12 cellular contexts compared by ENCODE assay signal in genomic region chr2:74908763-74909444, GRCh38. TPM values are rescaled to one million over a fixed set of nuclear protein-coding genes. Genes with fewer than 3 reads are reported as not detected.
DNase-seq lines count a peak whose midpoint lies in the region; FAIRE-seq and TF ChIP-seq lines count a peak whose summit lies in the region.
"Had no signal": no experiment of that assay in that cellular context is flagged by ENCODE, and none has a peak within 500 bp of the region (broad histone marks: within the 10 kb centered on the region; RNA-seq: fewer than 3 reads in every experiment).

No MANE protein-coding gene starts in this region.

- POLR2A ChIA-PET in H1 (lab: Charles Lee; ENCODE audit: partially characterized antibody) = no interaction called here

- CTCF ChIA-PET in H1 (lab: Charles Lee; ENCODE audit: partially characterized antibody) = interaction anchor here (0.7 to 1.4 kb wide), 5 partner anchors 10 to 218 kb away, joined by 3 to 5 read pairs (median 3); no protein-coding TSS in a partner anchor

- 0 out of 4 replicates have a peak, but pooled peaks cover 0 to 2% of the 10 kb centered on the region in 2 experiments for H3K9me3 ChIP-seq in H1 (ENCODE audit: insufficient read depth in 2 of 2, low read depth in 1 of 2, low read length in 1 of 2)
- H3K9me3 ChIP-seq: esophagus muscularis mucosa had no signal

- no peak for TF ChIP-seq EP300 in H1 (IDR thresholded peaks at IDR 0.05; ENCODE audit: borderline replicate concordance in 1 of 2, low read depth in 2 of 2, low read length in 2 of 2)

- no peak for TF ChIP-seq POLR2A in H1 (IDR thresholded peaks at IDR 0.05; ENCODE audit: control extremely low read depth in 1 of 2, low read depth in 2 of 2, low read length in 2 of 2)

- TF ChIP-seq RAD21 in H1 (IDR thresholded peaks at IDR 0.05 in 1 of 2, conservative IDR thresholded peaks at IDR 0.05 in 1 of 2; ENCODE audit: low read depth in 2 of 2, low read length in 2 of 2) = no peak

- H2BK15ac ChIP-seq in H1 (ENCODE audit: low read length) (no peak overlapping the region), mesendoderm (replicated peaks; ENCODE audit: low read depth) (no peak overlapping the region)

- no peak overlapping the region for H2BK20ac ChIP-seq in H1 (ENCODE audit: low read length)

- H3K4me3 ChIP-seq in H1 (ENCODE audit: extremely low read depth in 1 of 4, insufficient read depth in 2 of 4, low read depth in 3 of 4, low read length in 4 of 4) (peak overlapping the region; percentile 15 to 52 (median 33); a peak in 7 of 8 replicates), mesendoderm (ENCODE audit: low read length) (no peak overlapping the region)
- H3K4me3 ChIP-seq: esophagus muscularis mucosa had no signal

- H3K18ac ChIP-seq in H1 (ENCODE audit: extremely low read depth, low read length) = no peak overlapping the region
- H3K18ac ChIP-seq in mesendoderm (ENCODE audit: low read length) = no peak overlapping the region

- no peak for TF ChIP-seq CTCF in 22Rv1 (IDR thresholded peaks at IDR 0.05)
- no peak for TF ChIP-seq CTCF in HFFc6 (IDR thresholded peaks at IDR 0.05)
- no peak for TF ChIP-seq CTCF in H1 (IDR thresholded peaks at IDR 0.05; ENCODE audit: control extremely low read depth in 1 of 3, insufficient read depth in 1 of 3, low read depth in 1 of 3, low read length in 3 of 3)

- H2BK120ac ChIP-seq in H1 (replicated peaks; ENCODE audit: low read depth, low read length) (no peak overlapping the region), mesendoderm (ENCODE audit: low read depth, low read length) (no peak overlapping the region)

- H4K8ac ChIP-seq in H1 (ENCODE audit: extremely low read depth, insufficient read depth, low read length) = no peak overlapping the region
- no peak overlapping the region for H4K8ac ChIP-seq in mesendoderm (ENCODE audit: low read depth, low read length)

- H3K56ac ChIP-seq in H1 (replicated peaks; ENCODE audit: insufficient read length, low read depth, low read length) (no peak overlapping the region), mesendoderm (ENCODE audit: low read length) (peak overlapping the region; percentile 62)

- H3K9me3 Mint-ChIP-seq in HFFc6 = no peaks in the 10 kb centered on the region
- H3K9me3 Mint-ChIP-seq: memory B cell had no signal

- 0 out of 2 replicates have a peak overlapping the region, but pooled peaks have one; percentile 12 for H2BK12ac ChIP-seq in H1 (ENCODE audit: low read depth, low read length)

- H3K36me3 Mint-ChIP-seq in HFFc6 (ENCODE audit: low read depth) = peaks cover 26% of the 10 kb centered on the region

- peak overlapping the region; percentile 17; the same call in 1 of the 2 replicates for H3K4me3 Mint-ChIP-seq in HFFc6
- H3K4me3 Mint-ChIP-seq: memory B cell had no signal

- peak overlapping the region; percentile 65 to 81 for H3K4me2 ChIP-seq in H1 (ENCODE audit: insufficient read depth in 1 of 2, low read depth in 2 of 2, low read length in 2 of 2)
- H3K4me2 ChIP-seq in mesendoderm (ENCODE audit: low read length) = peak overlapping the region; percentile 40

- no peak for DNase-seq in HFFc6
- peak in 1 of 2 experiments; percentile 53 for DNase-seq in H1 (ENCODE audit: low read depth in 1 of 2, low spot score in 2 of 2)
- peak; percentile 28 for DNase-seq in mesendoderm
- DNase-seq in HUDEP-2 (lab: John Stamatoyannopoulos, UW; ENCODE audit: unreplicated experiment in 76 of 76) = no peak
- no peak for DNase-seq in COR-L47 (lab: John Stamatoyannopoulos, UW)
- DNase-seq in GDM1 (lab: John Stamatoyannopoulos, UW) = no peak
- DNase-seq in activated T-cell treated with anti-CD3 and anti-CD28 coated beads, Interleukin-2, amount 50 U/mL, for 48 hours = no peak

- peaks cover 5% of the 10 kb centered on the region; the same call in 1 of the 2 replicates for H3K27me3 Mint-ChIP-seq in HFFc6 (ENCODE audit: insufficient read depth)

- H3K27ac ChIP-seq in 22Rv1 = peak overlapping the region; percentile 12; the same call in 1 of the 2 replicates
- no peak overlapping the region for H3K27ac ChIP-seq in H1 (ENCODE audit: low read depth, low read length)
- no peak overlapping the region for H3K27ac ChIP-seq in mesendoderm (ENCODE audit: low read depth, low read length)
- H3K27ac ChIP-seq: esophagus muscularis mucosa had no signal

- H2BK5ac ChIP-seq in H1 (ENCODE audit: low read depth, low read length) = no peak overlapping the region
- no peak overlapping the region for H2BK5ac ChIP-seq in mesendoderm (ENCODE audit: low read length)

- no peaks in the 10 kb centered on the region for H4K20me1 ChIP-seq in H1 (replicated peaks in 1 of 2; ENCODE audit: control insufficient read depth in 1 of 2, insufficient read depth in 2 of 2, low read length in 2 of 2)

- peak overlapping the region; percentile 95 for H2AFZ ChIP-seq in H1 (ENCODE audit: low read length)

- H3K4me1 Mint-ChIP-seq in HFFc6 (ENCODE audit: low read depth) = peaks cover 18% of the 10 kb centered on the region; the same call in 1 of the 2 replicates
- H3K4me1 Mint-ChIP-seq: memory B cell had no signal

- H4K5ac ChIP-seq in H1 (ENCODE audit: insufficient read length, low read depth, low read length) (no peak overlapping the region), mesendoderm (ENCODE audit: low read length) (no peak overlapping the region)

- FAIRE-seq in H1 (lab: Jason Lieb, UNC) = peak; percentile 66
- FAIRE-seq: GM19239, TTC549 had no signal

- no peak overlapping the region; the same call in 1 of the 2 replicates for H3K27ac Mint-ChIP-seq in HFFc6
- H3K27ac Mint-ChIP-seq: memory B cell had no signal

- no peak overlapping the region for H3K9ac ChIP-seq in H1 (replicated peaks in 1 of 4; ENCODE audit: extremely low read depth in 1 of 4, low read depth in 3 of 4, low read length in 3 of 4)
- H3K9ac ChIP-seq in mesendoderm (ENCODE audit: low read length) = peak overlapping the region; percentile 30

- no peaks in the 10 kb centered on the region for H3K23me2 ChIP-seq in H1 (ENCODE audit: low read depth, low read length)

- WGBS in H1 (ENCODE audit: extremely low coverage in 1 of 2, insufficient coverage in 1 of 2, insufficient read length in 1 of 2, insufficient replicate concordance in 2 of 2, low coverage in 1 of 2, low lambda C conversion rate in 2 of 2, missing lambda C conversion rate in 1 of 2), 2 experiments = 43% methylated on average over 29 of the region's 30 CpGs; no CpG with 5 or more reads in 1 of the 2 experiments
- no CpG with 5 or more reads among the region's 30 CpGs for WGBS in mesendoderm (ENCODE audit: extremely low coverage, insufficient coverage, low lambda C conversion rate)

- H3K79me2 ChIP-seq in H1 (ENCODE audit: control insufficient read depth in 1 of 2, insufficient read depth in 2 of 2, low read length in 2 of 2) = no peaks in the 10 kb centered on the region
- no peaks in the 10 kb centered on the region for H3K79me2 ChIP-seq in mesendoderm (ENCODE audit: control insufficient read depth, insufficient read depth, low read length)

- H3K79me1 ChIP-seq in H1 (ENCODE audit: low read depth, low read length) = no peaks in the 10 kb centered on the region
- H3K79me1 ChIP-seq in mesendoderm (ENCODE audit: low read length) = no peaks in the 10 kb centered on the region

- H3K36me3 ChIP-seq in H1 (ENCODE audit: control insufficient read depth in 2 of 4, insufficient read depth in 4 of 4, low read length in 3 of 4) (no peaks in the 10 kb centered on the region), mesendoderm (ENCODE audit: control insufficient read depth, insufficient read depth, low read length) (no peaks in the 10 kb centered on the region)
- H3K36me3 ChIP-seq: esophagus muscularis mucosa had no signal

- H3K27me3 ChIP-seq in H1 (replicated peaks in 1 of 4; ENCODE audit: control insufficient read depth in 3 of 4, extremely low read depth in 1 of 4, insufficient read depth in 3 of 4, low read length in 3 of 4) (peaks cover 0 to 7% (median 5%) of the 10 kb centered on the region in 4 experiments; a peak in 3 of 7 replicates), mesendoderm (ENCODE audit: insufficient read depth, low read length, poor library complexity) (no peaks in the 10 kb centered on the region)

- H3K4ac ChIP-seq in H1 (replicated peaks; ENCODE audit: insufficient read length, low read depth, low read length) (no peak overlapping the region), mesendoderm (ENCODE audit: low read depth, low read length) (no peak overlapping the region)

- no peak overlapping the region for H4K91ac ChIP-seq in H1 (replicated peaks; ENCODE audit: insufficient read length, low read length)

- H2AK5ac ChIP-seq in H1 (ENCODE audit: low read depth, low read length) (no peak overlapping the region), mesendoderm (ENCODE audit: low read length) (no peak overlapping the region)

- no peak overlapping the region for H3K23ac ChIP-seq in H1 (ENCODE audit: insufficient read length)
- H3K23ac ChIP-seq in mesendoderm (ENCODE audit: low read length) = peak overlapping the region; percentile 59

- no peak overlapping the region for H3K14ac ChIP-seq in H1 (ENCODE audit: insufficient read length)

- H3K4me1 ChIP-seq in H1 (replicated peaks in 1 of 4; ENCODE audit: control insufficient read depth in 3 of 4, insufficient read depth in 4 of 4, low read length in 3 of 4) (peaks cover 0 to 3% (median 1%) of the 10 kb centered on the region in 4 experiments; a peak in 2 of 7 replicates), mesendoderm (ENCODE audit: control insufficient read depth, low read depth, low read length) (no peaks in the 10 kb centered on the region)

TF ChIP-seq in H1, 55 proteins besides CTCF, POLR2A, EP300 and RAD21:
- TF ChIP-seq RBBP5 (IDR thresholded peaks at IDR 0.05; ENCODE audit: borderline replicate concordance, low read depth, low read length) (no peak), SIN3A (conservative IDR thresholded peaks at IDR 0.05 in 1 of 2, IDR thresholded peaks at IDR 0.05 in 1 of 2; ENCODE audit: low read depth in 1 of 2, low read length in 2 of 2) (peak; percentile 79 to 82; a peak in 1 of 4 replicates), YY1 (IDR thresholded peaks at IDR 0.05; ENCODE audit: low read depth, low read length) (0 out of 2 replicates have a peak, but pooled peaks have one; percentile 14)

RNA-seq across cellular contexts. Expression of gene POLE4, which starts 49.5 kb away (rescaled TPM):
- total RNA-seq in HFFc6 (2021; fragmentation: NEBNext Ultra II Directional; extraction: Animal tissue kit (Norgen Biotek cat#: 25700)) = 100 to 1,000 TPM; 108 to 143 (median 122) TPM
- 44.4 and 44.7 TPM in 2 replicates for total RNA-seq in H1 (2021; fragmentation: NEBNext Ultra II Directional; extraction: Animal tissue kit (Norgen Biotek cat#: 25700))
- polyA plus RNA-seq in H1 (2011; rRNA removed) = 11.5 and 16.7 TPM in 2 replicates
- 15.8 TPM for polyA plus RNA-seq in H1 (2011; cell fraction: cytosol; rRNA removed)
- polyA plus RNA-seq in H1 (2011; cell fraction: nucleus; rRNA removed) = 9.2 TPM
- polyA plus RNA-seq in H1 (2012, experiment 1 of 2) = 34.1 to 50.7 TPM (median 41.9 TPM) in 4 replicates
- 58.5 TPM for polyA plus RNA-seq in H1 (2012, experiment 2 of 2)
- 17.5 TPM for polyA plus RNA-seq in H1 (2013, experiment 1 of 2)
- polyA plus RNA-seq in H1 (2013, experiment 2 of 2) = 19.9 TPM
- 4.0 and 4.9 TPM in 2 replicates for polyA minus RNA-seq in H1 (2011; rRNA and poly(A)+ RNA removed)
- polyA minus RNA-seq in H1 (2011; cell fraction: cytosol; rRNA and poly(A)+ RNA removed) = 12.7 TPM
- polyA minus RNA-seq in H1 (2011; cell fraction: nucleus; rRNA and poly(A)+ RNA removed) = 12.6 TPM
- polyA plus RNA-seq in mesendoderm (2013, experiment 1 of 2) = 31.7 TPM
- polyA plus RNA-seq in mesendoderm (2013, experiment 2 of 2) = 29.4 TPM
